In the genomic region with DNA sequence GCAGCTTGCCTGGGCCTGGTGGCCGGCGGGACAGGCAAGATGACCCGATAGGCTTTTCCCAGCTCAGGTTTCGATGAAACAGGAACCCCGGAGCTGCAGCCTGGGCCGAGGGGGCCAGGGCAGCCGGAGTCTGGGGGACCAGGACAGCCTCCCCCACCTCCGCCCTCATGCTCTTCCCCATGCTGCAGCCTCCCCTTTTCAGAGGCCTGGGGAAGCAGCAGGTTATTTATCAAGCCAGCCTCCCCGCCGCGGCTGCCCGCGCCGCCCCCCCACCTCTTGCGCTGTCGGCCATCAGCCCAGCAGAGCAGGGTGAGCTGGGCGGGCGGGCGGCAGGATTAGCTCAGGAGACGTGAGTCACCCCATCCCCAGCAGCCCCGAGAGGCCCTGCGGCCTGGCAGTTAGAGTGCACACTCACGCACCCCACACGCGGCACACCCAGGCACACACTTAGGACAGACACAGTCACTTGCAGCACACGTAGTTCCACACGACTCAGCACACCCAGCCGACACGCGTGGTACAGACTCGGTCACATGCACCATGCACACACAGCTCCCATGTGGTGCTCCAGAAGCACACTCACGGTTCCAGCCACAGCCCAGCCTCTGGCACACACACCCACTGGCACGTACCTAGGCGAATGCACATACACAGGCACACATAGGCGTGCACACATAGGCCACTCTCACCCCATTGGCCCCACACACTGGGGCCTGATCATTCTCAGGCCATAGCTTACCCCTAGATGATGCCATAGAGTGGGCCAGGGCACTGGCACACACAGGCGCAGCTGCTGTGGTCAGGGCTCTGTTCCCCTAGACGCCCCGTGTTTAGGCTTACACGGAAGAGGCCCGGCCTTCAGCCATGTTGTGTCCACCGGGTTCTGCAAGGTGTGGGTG, we compare ENCODE assay signal across 8 cellular contexts. TPM values are rescaled to one million over a fixed set of nuclear protein-coding genes. Genes with fewer than 3 reads are reported as not detected.
DNase-seq lines count a peak whose midpoint lies in the region; ATAC-seq and TF ChIP-seq lines count a peak whose summit lies in the region.

No MANE protein-coding gene starts in this region.

- no peaks in the 10 kb centered on the region for H3K9me3 Mint-ChIP-seq in effector memory CD8-positive, alpha-beta T cell

- TF ChIP-seq CTCF in Panc1 (IDR thresholded peaks at IDR 0.05) (no peak), upper lobe of left lung (IDR thresholded peaks at IDR 0.05) (no peak)

- peaks cover 42 to 44% of the 10 kb centered on the region in 2 donors for H3K4me1 Mint-ChIP-seq in effector memory CD8-positive, alpha-beta T cell (ENCODE audit: low read depth in 2 of 2)

- ATAC-seq in GM21619 (IDR thresholded peaks at IDR 0.05; ENCODE audit: unreplicated experiment) (peak; percentile 27), Panc1 (peak; percentile 61), upper lobe of left lung (ENCODE audit: low FRiP score in 2 of 2) (peak; percentile 84 to 89)
- peak; percentile 67 for ATAC-seq in effector memory CD8-positive, alpha-beta T cell (replicated peaks)

- H3K4me3 Mint-ChIP-seq in effector memory CD8-positive, alpha-beta T cell, result peak overlapping the region in 1 of 2 donors; percentile 37

- H3K9ac ChIP-seq in BLaER1 treated with 17β-estradiol and CSF1 and Interleukin-3, amounts not matched to agents 10 nM and 100 nM, result peak overlapping the region; percentile 47 to 80 (median 70); a peak in 19 of 22 replicates

- CTCF ChIA-PET in Panc1 (lab: Charles Lee), result interaction anchor here (1.1 to 3.2 kb wide), 4 partner anchors 10 to 29 kb away, joined by 3 to 10 read pairs (median 4); a partner anchor contains a TSS

- 44 to 49% methylated on average over 13 to 15 of the region's 41 CpGs for WGBS in upper lobe of left lung, 2 donors

- TF ChIP-seq EP300 in upper lobe of left lung (IDR thresholded peaks at IDR 0.05), result no peak

- DNase-seq in Panc1 (ENCODE audit: low read depth, low spot score) (peak; percentile 55), mucosa of gallbladder (ENCODE audit: low spot score) (peak; percentile 78), upper lobe of left lung (peak; percentile 91 to 93), NCI-H1048 (lab: John Stamatoyannopoulos, UW) (no peak)
- DNase-seq in effector memory CD8-positive, alpha-beta T cell, result peak in 1 of 3 experiments; percentile 30
- DNase-seq in stimulated activated naive CD4-positive, alpha-beta T cell treated with Interleukin-2 at 50 U/mL for 16 hours (lab: John Stamatoyannopoulos, UW), result no peak

- H3K4me2 ChIP-seq in BLaER1 treated with 17β-estradiol and CSF1 and Interleukin-3, amounts not matched to agents 10 nM and 100 nM, result peak overlapping the region; percentile 94 to 100 (median 99)

- peak overlapping the region in 7 of 10 experiments; percentile 5 to 61 (median 39); a peak in 12 of 20 replicates for H3K4me3 ChIP-seq in BLaER1 treated with 17β-estradiol and CSF1 and Interleukin-3, amounts not matched to agents 10 nM and 100 nM
- H3K4me3 ChIP-seq in Panc1 (ENCODE audit: low read depth in 2 of 2, low read length in 2 of 2) (peak overlapping the region in 1 of 2 experiments; percentile 21; a peak in 1 of 4 replicates), upper lobe of left lung (peak overlapping the region in 3 of 4 donors; percentile 6 to 31 (median 20))

- BruUV-seq in Panc1 (replicated peaks; lab: Mats Ljungman, UMichigan), result no TSS peak

- H3K27me3 Mint-ChIP-seq in effector memory CD8-positive, alpha-beta T cell, result no peaks in the 10 kb centered on the region

- 0 out of 22 replicates have a peak, but pooled peaks cover 0 to 4% (median 0%) of the 10 kb centered on the region in 11 experiments for H3K36me3 ChIP-seq in BLaER1 treated with 17β-estradiol and CSF1 and Interleukin-3, amounts not matched to agents 10 nM and 100 nM
- H3K36me3 ChIP-seq in Panc1 (ENCODE audit: control insufficient read depth, insufficient read depth, low read length), result no peaks in the 10 kb centered on the region
- H3K36me3 ChIP-seq in upper lobe of left lung, result no peaks in the 10 kb centered on the region

- intact Hi-C loops in Panc1 (cut with micrococcal nuclease; ENCODE audit: unreplicated experiment), result no loop called here

- in situ Hi-C loops in Panc1 (cut with HindIII; ENCODE audit: low pct_unique_long_range_greater_than_20kb, low sequenced_read_pairs), result no loop called here

- POLR2A ChIA-PET in Panc1 (lab: Charles Lee), result interaction anchor here (0.7 to 1.3 kb wide), 2 partner anchors 13 to 47 kb away, joined by 3 to 6 read pairs; a partner anchor contains a TSS

- peak overlapping the region; percentile 42 to 95 (median 78); a peak in 21 of 22 replicates for H3K27ac ChIP-seq in BLaER1 treated with 17β-estradiol and CSF1 and Interleukin-3, amounts not matched to agents 10 nM and 100 nM
- peak overlapping the region; percentile 99 for H3K27ac ChIP-seq in Panc1 (ENCODE audit: low read length)
- H3K27ac ChIP-seq in upper lobe of left lung, result peak overlapping the region; percentile 85 to 95 (median 89)

- H3K27me3 ChIP-seq in BLaER1 treated with 17β-estradiol and CSF1 and Interleukin-3, amounts not matched to agents 10 nM and 100 nM, result no peaks in the 10 kb centered on the region
- H3K27me3 ChIP-seq in Panc1 (ENCODE audit: control insufficient read depth, insufficient read depth, low read length), result no peaks in the 10 kb centered on the region
- peaks cover 0 to 7% (median 0%) of the 10 kb centered on the region in 4 donors for H3K27me3 ChIP-seq in upper lobe of left lung

- H3K27ac Mint-ChIP-seq in effector memory CD8-positive, alpha-beta T cell, result peak overlapping the region; percentile 24 to 54

- peaks cover 6 to 89% (median 31%) of the 10 kb centered on the region in 11 experiments; a peak in 17 of 22 replicates for H4K20me1 ChIP-seq in BLaER1 treated with 17β-estradiol and CSF1 and Interleukin-3, amounts not matched to agents 10 nM and 100 nM

- TF ChIP-seq POLR2A in upper lobe of left lung (IDR thresholded peaks at IDR 0.05), result peak in 1 of 4 donors; percentile 48

- peaks cover 5% of the 10 kb centered on the region for H3K36me3 Mint-ChIP-seq in effector memory CD8-positive, alpha-beta T cell (ENCODE audit: insufficient read depth)

- no peaks in the 10 kb centered on the region for H3K9me3 ChIP-seq in BLaER1 treated with 17β-estradiol and CSF1 and Interleukin-3, amounts not matched to agents 10 nM and 100 nM (replicated peaks in 1 of 11)
- H3K9me3 ChIP-seq in Panc1 (ENCODE audit: control insufficient read depth, insufficient read depth, low read depth, low read length), result no peaks in the 10 kb centered on the region
- H3K9me3 ChIP-seq in upper lobe of left lung, result no peaks in the 10 kb centered on the region

- H3K4me1 ChIP-seq in BLaER1 treated with 17β-estradiol and CSF1 and Interleukin-3, amounts not matched to agents 10 nM and 100 nM, result peaks cover 98 to 100% (median 99%) of the 10 kb centered on the region in 10 experiments
- peaks cover 94% of the 10 kb centered on the region for H3K4me1 ChIP-seq in Panc1 (ENCODE audit: control insufficient read depth, insufficient read depth, low read length)
- H3K4me1 ChIP-seq in upper lobe of left lung, result peaks cover 68 to 86% (median 76%) of the 10 kb centered on the region in 4 donors

RNA-seq across cellular contexts. Expression of a gene that starts 13.0 kb away (rescaled TPM):
- total RNA-seq in Panc1 (2021; ENCODE audit: unreplicated experiment) (85.0 TPM), mucosa of gallbladder (71.7 TPM), upper lobe of left lung (10 to 100 TPM; 25.7 to 39.5 (median 33.0) TPM)
- polyA plus RNA-seq in Panc1 (2012; ENCODE audit: insufficient read length), result 151 TPM

Comparison
In these comparisons a context has a peak if more than half of its experiments do, and no peak if none do; other contexts are left out.
1. ATAC-seq: peak in every context shown above with its lines; median percentile 86 in upper lobe of left lung; 67 in effector memory CD8-positive, alpha-beta T cell; 61 in Panc1; 27 in GM21619.
2. DNase-seq: peak in Panc1 (single experiment), mucosa of gallbladder (single experiment) and upper lobe of left lung (2 of 2); none in stimulated activated naive CD4-positive, alpha-beta T cell treated with Interleukin-2 at 50 U/mL for 16 hours (single experiment) and NCI-H1048 (single experiment).
3. Peak in every context shown above with its lines, with median percentiles within 50 percentile points of each other: H3K27ac ChIP-seq.